ENCODE assay signal across 13 cellular contexts in genomic region chr3:140753865-140754754, GRCh38.
DNase-seq lines count a peak whose midpoint lies in the region; ATAC-seq and TF ChIP-seq lines count a peak whose summit lies in the region.
"Had no signal": no experiment of that assay in that cellular context is flagged by ENCODE, and none has a peak within 500 bp of the region (broad histone marks: within the 10 kb centered on the region; RNA-seq: fewer than 3 reads in every experiment).

No MANE protein-coding gene starts in this region.

- peak; percentile 34 for DNase-seq in epithelial cell of esophagus (ENCODE audit: low read depth)
- no peak for DNase-seq in NCI-H146 treated with DMSO at 0.1 percent for 48 hours (lab: John Stamatoyannopoulos, UW; ENCODE audit: unreplicated experiment)
- no peak for DNase-seq in activated CD4-positive, CD25-positive, alpha-beta regulatory T cell treated with anti-CD3 and anti-CD28 coated beads, Interleukin-2, amount 50 U/mL, for 72 hours
- DNase-seq in GM10266 (ENCODE audit: extremely low spot score) = no peak
- DNase-seq in NCI-H1436 treated with DMSO at 0.1 percent for 48 hours (lab: John Stamatoyannopoulos, UW) = no peak
- DNase-seq: activated naive CD4-positive, alpha-beta T cell treated with Interleukin-2 at 50 U/mL for 16 hours; GDM1; stimulated activated CD4-positive, alpha-beta T cell treated with anti-CD3 and anti-CD28 coated beads, Interleukin-4, amount 100 ng/mL, for 24 hours; SW 1271 had no signal

- H3K4me3 ChIP-seq in epithelial cell of esophagus (ENCODE audit: low read length) = no peak overlapping the region
- H3K4me3 ChIP-seq: esophagus muscularis mucosa had no signal

- ATAC-seq in GM18517 (IDR thresholded peaks at IDR 0.05; ENCODE audit: unreplicated experiment) = peak; percentile 72
- ATAC-seq in GM21576 (IDR thresholded peaks at IDR 0.05; ENCODE audit: unreplicated experiment) = peak; percentile 54
- ATAC-seq in HG03469 (IDR thresholded peaks at IDR 0.05; ENCODE audit: unreplicated experiment) = peak; percentile 36

- TF ChIP-seq CTCF in epithelial cell of esophagus (IDR thresholded peaks at IDR 0.05; ENCODE audit: insufficient read depth, low read depth, low read length, missing control alignments) (no peak), GM10266 (IDR thresholded peaks at IDR 0.05; ENCODE audit: control insufficient read depth, insufficient read depth, low read depth, missing control alignments) (no peak)
